13 cellular contexts compared by ENCODE assay signal in the genomic region with DNA sequence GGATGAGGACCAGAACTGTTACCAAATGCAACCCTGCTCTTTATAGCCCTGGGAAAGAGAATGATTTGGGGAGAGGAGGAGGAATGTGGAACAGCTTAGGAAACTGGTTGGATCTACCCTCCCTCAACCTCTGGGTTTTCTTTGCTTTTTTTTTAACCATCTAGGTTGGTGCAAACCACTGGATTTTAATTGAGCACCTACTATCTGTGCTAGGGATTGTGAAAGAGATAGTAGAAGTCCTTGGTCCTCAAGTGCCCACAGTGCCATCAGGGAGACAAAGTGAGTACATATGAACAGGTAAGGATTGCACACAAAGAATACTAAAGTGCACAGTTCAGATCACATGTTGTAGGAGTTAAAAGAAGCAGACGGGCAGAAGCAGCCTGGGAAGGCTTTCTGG. TPM values are rescaled to one million over a fixed set of nuclear protein-coding genes. Genes with fewer than 3 reads are reported as not detected.
DNase-seq lines count a peak whose midpoint lies in the region; ATAC-seq and TF ChIP-seq lines count a peak whose summit lies in the region.
"Had no signal": no experiment of that assay in that cellular context is flagged by ENCODE, and none has a peak within 500 bp of the region (broad histone marks: within the 10 kb centered on the region; RNA-seq: fewer than 3 reads in every experiment).

No MANE protein-coding gene starts in this region.

- H3K9me3 ChIP-seq in gastroesophageal sphincter (no peaks in the 10 kb centered on the region), suprapubic skin (no peaks in the 10 kb centered on the region)
- H3K9me3 ChIP-seq: thoracic aorta had no signal

- POLR2A ChIA-PET in RWPE1 (lab: Yijun Ruan, JAX; ENCODE audit: low non-redundant PET): no interaction called here

- H3K27ac ChIP-seq in RWPE1 (peak overlapping the region; percentile 89), gastroesophageal sphincter (peak overlapping the region in 3 of 4 donors; percentile 93 to 96 (median 94)), suprapubic skin (peak overlapping the region; percentile 94)

- no peak for TF ChIP-seq POLR2A in gastroesophageal sphincter (IDR thresholded peaks at IDR 0.05)
- TF ChIP-seq POLR2A in suprapubic skin (IDR thresholded peaks at IDR 0.05): no peak

- TF ChIP-seq CTCF in RWPE1 (conservative IDR thresholded peaks at IDR 0.05; ENCODE audit: low read depth): no peak
- TF ChIP-seq CTCF in gastroesophageal sphincter (IDR thresholded peaks at IDR 0.05): no peak
- TF ChIP-seq CTCF in suprapubic skin (IDR thresholded peaks at IDR 0.05): no peak

- H3K27me3 ChIP-seq in gastroesophageal sphincter (no peaks in the 10 kb centered on the region), suprapubic skin (no peaks in the 10 kb centered on the region)
- H3K27me3 ChIP-seq: foreskin keratinocyte had no signal

- H3K4me1 Mint-ChIP-seq in activated naive CD4-positive, alpha-beta T cell treated with anti-CD3 and anti-CD28 coated beads for 36 hours (ENCODE audit: low read depth): peaks cover 53% of the 10 kb centered on the region

- peaks cover 0 to 77% (median 11%) of the 10 kb centered on the region in 3 donors for H3K4me1 ChIP-seq in gastroesophageal sphincter
- H3K4me1 ChIP-seq in suprapubic skin: peaks cover 82% of the 10 kb centered on the region

- H3K27me3 Mint-ChIP-seq in activated naive CD4-positive, alpha-beta T cell treated with anti-CD3 and anti-CD28 coated beads for 36 hours (ENCODE audit: low read depth): no peaks in the 10 kb centered on the region

- no peaks in the 10 kb centered on the region for H3K9me3 Mint-ChIP-seq in activated naive CD4-positive, alpha-beta T cell treated with anti-CD3 and anti-CD28 coated beads for 36 hours

- ATAC-seq in gastroesophageal sphincter: no peak
- no peak for ATAC-seq in GM18520 (IDR thresholded peaks at IDR 0.05; ENCODE audit: unreplicated experiment)
- ATAC-seq: foreskin keratinocyte had no signal

- DNase-seq in activated naive CD4-positive, alpha-beta T cell treated with anti-CD3 and anti-CD28 coated beads for 36 hours: no peak
- no peak for DNase-seq in activated naive CD4-positive, alpha-beta T cell (lab: John Stamatoyannopoulos, UW)
- DNase-seq in RWPE1 (ENCODE audit: low spot score): no peak
- DNase-seq in suprapubic skin (ENCODE audit: low spot score in 2 of 2): no peak
- DNase-seq in retina: no peak
- no peak for DNase-seq in T-helper 9 cell
- DNase-seq: dorsolateral prefrontal cortex, foreskin keratinocyte, NCI-H446, SHP77 treated with DMSO at 0.1 percent for 48 hours had no signal

- peaks cover 46% of the 10 kb centered on the region for H3K36me3 Mint-ChIP-seq in activated naive CD4-positive, alpha-beta T cell treated with anti-CD3 and anti-CD28 coated beads for 36 hours (ENCODE audit: low read depth)

- H3K27ac Mint-ChIP-seq in activated naive CD4-positive, alpha-beta T cell treated with anti-CD3 and anti-CD28 coated beads for 36 hours: peak overlapping the region; percentile 69

- CTCF ChIA-PET in activated naive CD4-positive, alpha-beta T cell treated with anti-CD3 and anti-CD28 coated beads for 36 hours (lab: Charles Lee): interaction anchor here (1.9 kb wide), 1 partner anchor 85 kb away, joined by 5 read pairs; no protein-coding TSS in a partner anchor
- CTCF ChIA-PET in RWPE1 (lab: Yijun Ruan, JAX): no interaction called here

- intact Hi-C loops in activated naive CD4-positive, alpha-beta T cell treated with anti-CD3 and anti-CD28 coated beads for 36 hours (cut with micrococcal nuclease): loop anchor here (1.0 to 10.0 kb wide), 8 partner anchors 66 to 911 kb away; a partner anchor contains a TSS

- H3K4me3 Mint-ChIP-seq in activated naive CD4-positive, alpha-beta T cell treated with anti-CD3 and anti-CD28 coated beads for 36 hours: no peak overlapping the region

- 67 to 78% methylated on average over 1 of the region's 1 CpG for WGBS in gastroesophageal sphincter (ENCODE audit: low coverage in 1 of 2), 2 donors
- 71% methylated on average over 1 of the region's 1 CpG for WGBS in suprapubic skin

- H3K36me3 ChIP-seq in gastroesophageal sphincter (peaks cover 0 to 39% of the 10 kb centered on the region in 2 donors), suprapubic skin (peaks cover 35% of the 10 kb centered on the region)

- no peak overlapping the region for H3K4me3 ChIP-seq in gastroesophageal sphincter
- no peak overlapping the region for H3K4me3 ChIP-seq in suprapubic skin
- H3K4me3 ChIP-seq: dorsolateral prefrontal cortex had no signal

- TF ChIP-seq EP300 in gastroesophageal sphincter (IDR thresholded peaks at IDR 0.05) (no peak), suprapubic skin (IDR thresholded peaks at IDR 0.05) (no peak)

RNA-seq across cellular contexts. Expression of a gene that starts 4.7 kb away (rescaled TPM):
- total RNA-seq in activated naive CD4-positive, alpha-beta T cell treated with anti-CD3 and anti-CD28 coated beads for 36 hours: 100 to 1,000 TPM; 453 to 454 TPM
- 100 to 1,000 TPM in 3 of 4 donors, 10 to 100 TPM in 1; 75.3 to 239 (median 217) TPM for total RNA-seq in gastroesophageal sphincter
- total RNA-seq in suprapubic skin: 100 to 1,000 TPM; 281 to 427 (median 338) TPM

RNA-seq across cellular contexts. Expression of a gene that starts 20.7 kb away (rescaled TPM):
- 1 to 10 TPM; 2.1 to 2.6 TPM for total RNA-seq in activated naive CD4-positive, alpha-beta T cell treated with anti-CD3 and anti-CD28 coated beads for 36 hours
- total RNA-seq in gastroesophageal sphincter (under 1 TPM in 2 of 4 donors, not detected in 2; 0.27 to 0.81 TPM), suprapubic skin (1 to 10 TPM in 3 of 4 donors, under 1 TPM in 1; 0.78 to 2.1 (median 1.6) TPM)

RNA-seq across cellular contexts. Expression of a gene that starts 24.8 kb away (rescaled TPM):
- not detected for total RNA-seq in activated naive CD4-positive, alpha-beta T cell treated with anti-CD3 and anti-CD28 coated beads for 36 hours
- under 1 TPM in 2 of 4 donors, not detected in 2; 0.35 to 0.62 TPM for total RNA-seq in gastroesophageal sphincter
- total RNA-seq in suprapubic skin: 10 to 100 TPM; 26.1 to 44.1 (median 28.4) TPM

RNA-seq across cellular contexts. Expression of a gene that starts 33.4 kb away (rescaled TPM):
- not detected for total RNA-seq in activated naive CD4-positive, alpha-beta T cell treated with anti-CD3 and anti-CD28 coated beads for 36 hours
- total RNA-seq in gastroesophageal sphincter: not detected
- total RNA-seq in suprapubic skin: not detected
- total RNA-seq: thoracic aorta had no signal

RNA-seq across cellular contexts. Expression of a gene that starts 58.2 kb away (rescaled TPM):
- total RNA-seq in activated naive CD4-positive, alpha-beta T cell treated with anti-CD3 and anti-CD28 coated beads for 36 hours: not detected
- not detected for total RNA-seq in gastroesophageal sphincter
- total RNA-seq in suprapubic skin: 10 to 100 TPM; 18.1 to 62.2 (median 25.7) TPM
- total RNA-seq: thoracic aorta had no signal

Comparison
In these comparisons a context has a peak if more than half of its experiments do, and no peak if none do; other contexts are left out.
1. RNA of a gene that starts 24.8 kb away (total RNA-seq): 26.1 to 44.1 TPM in suprapubic skin; 0.35 to 0.62 TPM in gastroesophageal sphincter and not detected in activated naive CD4-positive, alpha-beta T cell treated with anti-CD3 and anti-CD28 coated beads for 36 hours; every median in the first group is over 10 times any median in the second.
2. Peak in every context shown above with its lines, with median percentiles within 50 percentile points of each other: H3K27ac ChIP-seq.